In the genomic region with DNA sequence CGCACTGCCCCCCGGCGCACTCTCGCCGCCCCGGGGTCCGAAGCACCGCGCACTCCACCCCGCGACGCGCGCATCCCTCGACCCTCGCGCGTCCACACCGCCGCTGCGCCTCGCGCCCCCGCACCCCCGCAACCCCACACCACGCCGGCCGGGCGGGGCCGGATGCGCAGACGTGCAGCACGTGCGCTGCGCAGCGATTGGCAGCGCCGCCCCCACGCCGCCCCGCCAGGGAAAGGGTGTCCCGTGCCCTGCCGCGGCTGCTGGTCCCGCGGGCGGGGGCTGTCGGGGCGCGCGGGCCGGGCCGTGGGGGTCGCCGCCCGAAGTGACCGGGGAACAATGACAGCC, we compare ENCODE assay signal across 8 cellular contexts. TPM values are rescaled to one million over a fixed set of nuclear protein-coding genes. Genes with fewer than 3 reads are reported as not detected.
DNase-seq lines count a peak whose midpoint lies in the region; ATAC-seq and TF ChIP-seq lines count a peak whose summit lies in the region.

No MANE protein-coding gene starts in this region.

- no peaks in the 10 kb centered on the region for H3K36me3 Mint-ChIP-seq in mesothelial cell of epicardium

- no peak overlapping the region for H3K27ac ChIP-seq in ACC112 (ENCODE audit: low read depth, low read length)

- TF ChIP-seq CTCF in choroid plexus epithelial cell (conservative IDR thresholded peaks at IDR 0.05; ENCODE audit: low read depth, low read length) = no peak
- TF ChIP-seq CTCF in mesothelial cell of epicardium (IDR thresholded peaks at IDR 0.05; ENCODE audit: unreplicated experiment) = no peak

- H3K4me1 Mint-ChIP-seq in mesothelial cell of epicardium = peaks cover 17% of the 10 kb centered on the region

- peaks cover 49% of the 10 kb centered on the region for H3K27me3 Mint-ChIP-seq in mesothelial cell of epicardium (ENCODE audit: low read depth)

- peak; percentile 37 for ATAC-seq in GM21529 (IDR thresholded peaks at IDR 0.05; ENCODE audit: unreplicated experiment)
- no peak for ATAC-seq in HG03139 (IDR thresholded peaks at IDR 0.05; ENCODE audit: unreplicated experiment)

- peak; percentile 42 to 75 (median 66) for DNase-seq in activated CD4-positive, CD25-positive, alpha-beta regulatory T cell (lab: John Stamatoyannopoulos, UW)
- DNase-seq in choroid plexus epithelial cell (ENCODE audit: low read depth) (no peak), mesothelial cell of epicardium (ENCODE audit: low spot score in 2 of 2, unreplicated experiment in 2 of 2) (no peak), Ammon's horn (ENCODE audit: low spot score) (no peak)
- peak; percentile 55 to 63 for DNase-seq in stimulated activated CD8-positive, alpha-beta memory T cell treated with anti-CD3 and anti-CD28 coated beads, Interleukin-4, amount 100 ng/mL, for 1 hour (ENCODE audit: low read depth in 2 of 2, low spot score in 1 of 2)

- H3K27ac Mint-ChIP-seq in mesothelial cell of epicardium = no peak overlapping the region

- H3K4me3 Mint-ChIP-seq in mesothelial cell of epicardium = peak overlapping the region; percentile 68

- H2AFZ ChIP-seq in ACC112 (ENCODE audit: low read length, unreplicated experiment) = peak overlapping the region; percentile 83

- no peaks in the 10 kb centered on the region for H3K9me3 Mint-ChIP-seq in mesothelial cell of epicardium

- no peaks in the 10 kb centered on the region for H3K27me3 ChIP-seq in ACC112 (ENCODE audit: insufficient read depth, low read length)

- H3K36me3 ChIP-seq in ACC112 (ENCODE audit: insufficient read depth, low read length) = no peaks in the 10 kb centered on the region

- H3K4me3 ChIP-seq in ACC112 (ENCODE audit: low read depth, low read length) (peak overlapping the region; percentile 91), choroid plexus epithelial cell (ENCODE audit: low read depth, low read length) (peak overlapping the region; percentile 52)

- no peaks in the 10 kb centered on the region for H3K79me2 ChIP-seq in ACC112 (ENCODE audit: control insufficient read depth, insufficient read depth, low read length, unreplicated experiment)

- peaks cover 6% of the 10 kb centered on the region for H3K4me1 ChIP-seq in ACC112 (ENCODE audit: control insufficient read depth, insufficient read depth, low read length, unreplicated experiment)

RNA-seq across cellular contexts. Expression of a gene that starts 53.7 kb away (rescaled TPM):
- total RNA-seq in mesothelial cell of epicardium = 6.5 to 8.4 TPM (median 6.6 TPM) in 3 replicates

Comparison
In these comparisons a context has a peak if more than half of its experiments do, and no peak if none do; other contexts are left out.
1. DNase-seq: peak in activated CD4-positive, CD25-positive, alpha-beta regulatory T cell (4 of 4) and stimulated activated CD8-positive, alpha-beta memory T cell treated with anti-CD3 and anti-CD28 coated beads, Interleukin-4, amount 100 ng/mL, for 1 hour (2 of 2); none in choroid plexus epithelial cell (single experiment), mesothelial cell of epicardium (0 of 2) and Ammon's horn (single experiment).